1 cellular context compared by ENCODE assay signal in genomic region chr4:102817021-102817605, GRCh38.
TF ChIP-seq lines count a peak whose summit lies in the region.

No MANE protein-coding gene starts in this region.

TF ChIP-seq in GM23338, 12 proteins besides CTCF, POLR2A, EP300 and RAD21 (continued from another document):
- TF ChIP-seq JUNB (IDR thresholded peaks at IDR 0.05; ENCODE audit: unreplicated experiment) (no peak), ETS1 (IDR thresholded peaks at IDR 0.05) (no peak), CREB1 (CRISPR knock-in tag; IDR thresholded peaks at IDR 0.05; ENCODE audit: low read depth) (no peak)
